Comparison of ENCODE assay signal across 12 cellular contexts in the genomic region with DNA sequence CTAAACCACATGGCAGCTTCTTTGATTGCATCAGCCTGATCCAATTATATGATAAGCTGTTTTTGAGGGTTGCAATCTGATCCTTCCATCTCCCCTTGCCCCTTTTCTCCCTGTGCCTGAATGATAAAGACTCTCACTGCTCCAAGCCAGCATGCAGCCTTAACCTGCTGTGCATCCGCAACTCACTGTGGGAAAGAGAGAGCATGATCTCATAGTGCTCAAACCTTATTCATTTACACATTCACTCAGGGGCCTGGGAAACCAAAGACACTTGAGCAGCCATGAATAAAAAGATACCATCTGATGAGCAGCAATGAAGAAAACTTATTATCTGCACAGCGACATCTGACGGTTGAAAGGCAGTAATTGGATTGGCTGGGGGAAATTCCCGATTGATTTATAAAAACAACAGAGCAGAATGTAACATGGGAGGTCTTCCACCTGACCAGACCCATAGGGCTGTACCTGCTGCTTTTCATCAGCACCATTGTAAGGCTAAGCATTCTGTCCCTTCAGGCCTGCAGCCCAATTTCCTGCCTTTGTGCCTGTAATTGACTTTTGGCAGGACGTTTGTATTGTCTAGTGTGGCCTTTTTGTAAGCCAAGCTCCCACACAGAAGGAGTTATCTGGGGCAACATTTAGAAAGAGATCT.
DNase-seq lines count a peak whose midpoint lies in the region; ATAC-seq and TF ChIP-seq lines count a peak whose summit lies in the region.
"Had no signal": no experiment of that assay in that cellular context is flagged by ENCODE, and none has a peak within 500 bp of the region (broad histone marks: within the 10 kb centered on the region; RNA-seq: fewer than 3 reads in every experiment).

No MANE protein-coding gene starts in this region.

- peak overlapping the region in 4 of 5 experiments; percentile 48 to 78 (median 60) for H3K27ac Mint-ChIP-seq in brain
- H3K27ac Mint-ChIP-seq: activated naive CD4-positive, alpha-beta T cell treated with anti-CD3 and anti-CD28 coated beads, Interleukin-2, amount 50 U/mL, for 24 hours; CD8-positive, alpha-beta T cell had no signal

- peak overlapping the region in 2 of 3 donors; percentile 29 to 30 for H3K27ac ChIP-seq in right lobe of liver
- H3K27ac ChIP-seq: tibial artery had no signal

- H3K9me3 Mint-ChIP-seq in brain = no peaks in the 10 kb centered on the region
- H3K9me3 Mint-ChIP-seq: activated naive CD4-positive, alpha-beta T cell treated with anti-CD3 and anti-CD28 coated beads, Interleukin-2, amount 50 U/mL, for 24 hours; CD8-positive, alpha-beta T cell had no signal

- no peaks in the 10 kb centered on the region for H3K36me3 ChIP-seq in right lobe of liver
- H3K36me3 ChIP-seq: tibial artery had no signal

- ATAC-seq in right lobe of liver = peak in 1 of 4 donors; percentile 17
- no peak for ATAC-seq in GM21717 (IDR thresholded peaks at IDR 0.05; ENCODE audit: unreplicated experiment)
- ATAC-seq: CD8-positive, alpha-beta T cell had no signal

- WGBS in right lobe of liver (ENCODE audit: insufficient coverage, low coverage, low lambda C conversion rate, missing lambda C conversion rate) = 60% methylated on average over 5 of the region's 5 CpGs

- H3K4me3 Mint-ChIP-seq in brain = peak overlapping the region in 1 of 5 experiments; percentile 1
- H3K4me3 Mint-ChIP-seq: activated naive CD4-positive, alpha-beta T cell treated with anti-CD3 and anti-CD28 coated beads, Interleukin-2, amount 50 U/mL, for 24 hours; CD8-positive, alpha-beta T cell had no signal

- H3K36me3 Mint-ChIP-seq in brain = no peaks in the 10 kb centered on the region
- H3K36me3 Mint-ChIP-seq: activated naive CD4-positive, alpha-beta T cell treated with anti-CD3 and anti-CD28 coated beads, Interleukin-2, amount 50 U/mL, for 24 hours; CD8-positive, alpha-beta T cell had no signal

- no peaks in the 10 kb centered on the region for H3K27me3 Mint-ChIP-seq in brain

- intact Hi-C loops in right lobe of liver (cut with DNase I) = loop anchor here in 1 of 2 donors (10.0 kb wide), 1 partner anchor 95 kb away; no protein-coding TSS in a partner anchor

- DNase-seq in Ammon's horn (ENCODE audit: low spot score) (peak; percentile 25), NB4 (ENCODE audit: low read depth) (peak; percentile 72), right lobe of liver (no peak), DMS79 (lab: John Stamatoyannopoulos, UW) (no peak), NCI-H446 (lab: John Stamatoyannopoulos, UW) (no peak), activated gamma-delta T cell (lab: John Stamatoyannopoulos, UW) (no peak)
- DNase-seq: CD8-positive, alpha-beta T cell; foreskin melanocyte; tibial artery had no signal

- H3K4me3 ChIP-seq in NB4 (ENCODE audit: low read depth, low read length) = no peak overlapping the region
- H3K4me3 ChIP-seq in right lobe of liver = no peak overlapping the region
- H3K4me3 ChIP-seq: tibial artery had no signal

- H3K27me3 ChIP-seq in right lobe of liver = no peaks in the 10 kb centered on the region
- H3K27me3 ChIP-seq: tibial artery had no signal

- peaks cover 11% of the 10 kb centered on the region for H3K4me1 Mint-ChIP-seq in brain
- H3K4me1 Mint-ChIP-seq: activated naive CD4-positive, alpha-beta T cell treated with anti-CD3 and anti-CD28 coated beads, Interleukin-2, amount 50 U/mL, for 24 hours had no signal

- peaks cover 0 to 34% (median 3%) of the 10 kb centered on the region in 4 donors for H3K4me1 ChIP-seq in right lobe of liver

- no peak for TF ChIP-seq POLR2A in NB4 (IDR thresholded peaks at IDR 0.05; ENCODE audit: extremely low read depth, insufficient read length)
- TF ChIP-seq POLR2A in right lobe of liver (IDR thresholded peaks at IDR 0.05) = no peak

- TF ChIP-seq CTCF in NB4 (IDR thresholded peaks at IDR 0.05; ENCODE audit: low read depth, low read length) (no peak), brain (conservative IDR thresholded peaks at IDR 0.05) (no peak), right lobe of liver (IDR thresholded peaks at IDR 0.05) (no peak)

- no peaks in the 10 kb centered on the region for H3K9me3 ChIP-seq in right lobe of liver
- H3K9me3 ChIP-seq: tibial artery had no signal

Comparison
In these comparisons a context has a peak if more than half of its experiments do, and no peak if none do; other contexts are left out.
1. DNase-seq: peak in Ammon's horn (single experiment) and NB4 (single experiment); none in right lobe of liver (0 of 3), DMS79 (single experiment), NCI-H446 (0 of 2) and activated gamma-delta T cell (single experiment).